13 cellular contexts compared by ENCODE assay signal in genomic region chr4:84159767-84160166, GRCh38.
DNase-seq lines count a peak whose midpoint lies in the region; ATAC-seq and TF ChIP-seq lines count a peak whose summit lies in the region.
"Had no signal": no experiment of that assay in that cellular context is flagged by ENCODE, and none has a peak within 500 bp of the region (broad histone marks: within the 10 kb centered on the region; RNA-seq: fewer than 3 reads in every experiment).

No MANE protein-coding gene starts in this region.

- H3K27ac ChIP-seq in WERI-Rb-1, result no peak overlapping the region
- H3K27ac ChIP-seq in iPS DF 6.9 (ENCODE audit: low read length), result no peak overlapping the region
- H3K27ac ChIP-seq: tibial nerve had no signal

- no peaks in the 10 kb centered on the region for H3K4me1 ChIP-seq in BE2C
- no peaks in the 10 kb centered on the region for H3K4me1 ChIP-seq in iPS DF 6.9 (ENCODE audit: control insufficient read depth, insufficient read depth, low read length)
- H3K4me1 ChIP-seq: tibial nerve had no signal

- H3K4me3 ChIP-seq in BE2C (ENCODE audit: low read depth, low read length), result no peak overlapping the region
- H3K4me3 ChIP-seq in H7 (ENCODE audit: insufficient read depth, low read depth, low read length), result no peak overlapping the region
- H3K4me3 ChIP-seq in WERI-Rb-1 (ENCODE audit: low read depth, low read length), result no peak overlapping the region
- no peak overlapping the region for H3K4me3 ChIP-seq in iPS DF 6.9 (ENCODE audit: low read length)
- H3K4me3 ChIP-seq: lung, tibial nerve had no signal

- TF ChIP-seq CTCF in BE2C (IDR thresholded peaks at IDR 0.05; ENCODE audit: low read depth, low read length) (peak; percentile 77), WERI-Rb-1 (IDR thresholded peaks at IDR 0.05; ENCODE audit: low read depth, low read length) (peak; percentile 43; the same call in 1 of the 2 replicates)

- ATAC-seq in GM18520 (IDR thresholded peaks at IDR 0.05; ENCODE audit: unreplicated experiment), result no peak
- ATAC-seq in GM19324 (IDR thresholded peaks at IDR 0.05; ENCODE audit: low FRiP score, unreplicated experiment), result no peak

- no peaks in the 10 kb centered on the region for H3K27me3 ChIP-seq in BE2C
- no peaks in the 10 kb centered on the region for H3K27me3 ChIP-seq in H7 (ENCODE audit: control insufficient read depth, insufficient read depth, low read length)
- H3K27me3 ChIP-seq in WERI-Rb-1 (ENCODE audit: insufficient read depth, low read depth, severe bottlenecking), result no peaks in the 10 kb centered on the region
- no peaks in the 10 kb centered on the region for H3K27me3 ChIP-seq in iPS DF 6.9 (ENCODE audit: control insufficient read depth, insufficient read depth, low read length)

- WGBS in iPS DF 6.9 (ENCODE audit: insufficient coverage, insufficient read length), result no CpG with 5 or more reads among the region's 5 CpGs

- H3K36me3 ChIP-seq in BE2C (no peaks in the 10 kb centered on the region), H7 (replicated peaks; ENCODE audit: control insufficient read depth, insufficient read depth, low read length) (no peaks in the 10 kb centered on the region), WERI-Rb-1 (no peaks in the 10 kb centered on the region), iPS DF 6.9 (ENCODE audit: control insufficient read depth, insufficient read depth, low read length) (no peaks in the 10 kb centered on the region)
- H3K36me3 ChIP-seq: tibial nerve had no signal

- peak; percentile 69 for DNase-seq in BE2C
- DNase-seq in H7, result peak; percentile 18
- peak; percentile 37 for DNase-seq in WERI-Rb-1
- peak; percentile 20 for DNase-seq in iPS DF 6.9 (ENCODE audit: low read depth, low spot score)
- no peak for DNase-seq in NCI-H446 treated with DMSO at 0.1 percent for 48 hours (lab: John Stamatoyannopoulos, UW)
- no peak for DNase-seq in SW 1271 (lab: John Stamatoyannopoulos, UW)
- DNase-seq: activated CD4-positive, CD25-positive, alpha-beta regulatory T cell treated with anti-CD3 and anti-CD28 coated beads, Interleukin-2, amount 50 U/mL, for 72 hours; CD4-positive, alpha-beta T cell; NCI-H2029 treated with DMSO at 0.1 percent for 48 hours had no signal

- H3K9me3 ChIP-seq in BE2C (no peaks in the 10 kb centered on the region), WERI-Rb-1 (ENCODE audit: severe bottlenecking) (no peaks in the 10 kb centered on the region), iPS DF 6.9 (ENCODE audit: control insufficient read depth, insufficient read depth, low read length) (no peaks in the 10 kb centered on the region)
- H3K9me3 ChIP-seq: tibial nerve had no signal

Comparison
In these comparisons a context has a peak if more than half of its experiments do, and no peak if none do; other contexts are left out.
1. DNase-seq: peak in BE2C (single experiment), H7 (single experiment), WERI-Rb-1 (single experiment) and iPS DF 6.9 (single experiment); none in NCI-H446 treated with DMSO at 0.1 percent for 48 hours (single experiment) and SW 1271 (0 of 2).